Comparison of ENCODE assay signal across 28 cellular contexts in genomic region chr2:199983534-199983933, GRCh38.
"Had no signal": no experiment of that assay in that cellular context is flagged by ENCODE, and none has a peak within 500 bp of the region (broad histone marks: within the 10 kb centered on the region; RNA-seq: fewer than 3 reads in every experiment).

No MANE protein-coding gene starts in this region.

- H3K27me3 ChIP-seq: ascending aorta, cardiac muscle cell, MG63, SJCRH30 had no signal

- H3K9me3 ChIP-seq: ascending aorta, MG63, SJCRH30 had no signal

- H3K4me1 ChIP-seq: ascending aorta had no signal

- H3K27ac ChIP-seq: ascending aorta, cardiac muscle cell, SJCRH30, SK-N-MC, VCaP had no signal

- DNase-seq: activated CD4-positive, alpha-beta T cell treated with anti-CD3 and anti-CD28 coated beads, Interleukin-2, amount 10 ng/mL, durations not matched to agents 24 days and 14 days; activated CD4-positive, alpha-beta T cell treated with anti-CD3 and anti-CD28 coated beads, Interleukin-2, amount 50 U/mL, for 4 hours; activated CD8-positive, alpha-beta T cell treated with anti-CD3 and anti-CD28 coated beads for 36 hours; activated gamma-delta T cell; activated naive CD4-positive, alpha-beta T cell treated with Interleukin-2 at 50 U/mL for 16 hours; activated naive CD8-positive, alpha-beta T cell treated with anti-CD3 and anti-CD28 coated beads, Interleukin-2, amount 10 ng/mL, durations not matched to agents 7 days and 5 days; activated T-cell treated with anti-CD3 and anti-CD28 coated beads, Interleukin-2, amount 50 U/mL, for 24 hours; amygdala; Kasumi-1; KG1; MG63; NCI-H1048; NCI-H1105 treated with DMSO at 0.1 percent for 48 hours; NCI-H1436; NCI-H1694; NCI-H1930; NCI-H2171 treated with DMSO at 0.1 percent for 48 hours; NCI-H2227 treated with DMSO at 0.1 percent for 48 hours; NCI-H446; NCI-H510A treated with DMSO at 0.1 percent for 48 hours; SHP77; SJCRH30; T-cell; T-helper 17 cell had no signal

- H3K36me3 ChIP-seq: ascending aorta, cardiac muscle cell, MG63, SJCRH30 had no signal

- H3K4me3 ChIP-seq: ascending aorta, cardiac muscle cell, MG63, SJCRH30, SK-N-MC had no signal
